Comparison of ENCODE assay signal across 18 cellular contexts in the genomic region with DNA sequence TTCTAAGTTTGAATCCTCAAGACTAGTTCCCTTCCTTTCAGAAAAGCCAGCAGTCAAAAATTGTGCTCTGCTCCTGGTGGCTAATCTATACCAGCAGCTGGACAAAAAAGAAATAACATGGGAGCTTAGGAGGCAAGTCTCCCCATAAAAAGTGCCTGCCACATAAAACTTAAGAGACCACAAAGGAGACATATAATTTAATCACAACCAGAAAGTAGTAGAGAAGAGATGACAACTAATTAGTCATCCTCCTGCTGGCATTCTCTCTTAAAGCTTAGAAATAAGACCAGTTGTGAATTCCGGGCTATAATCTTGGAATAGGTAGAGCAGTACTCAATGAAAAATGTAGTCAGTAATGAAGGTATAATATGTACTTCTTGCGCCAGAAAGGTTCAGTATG. TPM values are rescaled to one million over a fixed set of nuclear protein-coding genes. Genes with fewer than 3 reads are reported as not detected.
DNase-seq lines count a peak whose midpoint lies in the region; ATAC-seq and TF ChIP-seq lines count a peak whose summit lies in the region.
"Had no signal": no experiment of that assay in that cellular context is flagged by ENCODE, and none has a peak within 500 bp of the region (broad histone marks: within the 10 kb centered on the region; RNA-seq: fewer than 3 reads in every experiment).

No MANE protein-coding gene starts in this region.

- no peaks in the 10 kb centered on the region for H4K20me1 ChIP-seq in GM23248 (ENCODE audit: insufficient read depth)

- no peak for ATAC-seq in lower lobe of right lung

- POLR2A ChIA-PET in BJ (lab: Charles Lee): no interaction called here

- no peaks in the 10 kb centered on the region for H3K9me3 ChIP-seq in GM23248 (ENCODE audit: low read depth)
- no peaks in the 10 kb centered on the region for H3K9me3 ChIP-seq in lower lobe of right lung
- H3K9me3 ChIP-seq: HAP-1 had no signal

- H3K27me3 ChIP-seq in BJ (ENCODE audit: control insufficient read depth, insufficient read depth, low read length) (no peaks in the 10 kb centered on the region), GM23248 (replicated peaks; ENCODE audit: insufficient read depth) (no peaks in the 10 kb centered on the region), lower lobe of right lung (ENCODE audit: low read depth) (no peaks in the 10 kb centered on the region)

- no peak overlapping the region for H3K4me3 ChIP-seq in BJ (ENCODE audit: low read depth, low read length)
- no peak overlapping the region for H3K4me3 ChIP-seq in GM23248
- H3K4me3 ChIP-seq in foreskin fibroblast (ENCODE audit: low read depth in 1 of 2, low read length in 2 of 2): no peak overlapping the region
- no peak overlapping the region for H3K4me3 ChIP-seq in lower lobe of right lung
- H3K4me3 ChIP-seq: HAP-1 had no signal

- H3K36me3 ChIP-seq in BJ (ENCODE audit: control insufficient read depth, insufficient read depth, low read length): no peaks in the 10 kb centered on the region
- H3K36me3 ChIP-seq in GM23248 (ENCODE audit: low read depth): no peaks in the 10 kb centered on the region; the same call in 1 of the 2 replicates
- H3K36me3 ChIP-seq in lower lobe of right lung: peaks cover 48% of the 10 kb centered on the region
- H3K36me3 ChIP-seq: HAP-1 had no signal

- 51 to 56% methylated on average over 2 of the region's 2 CpGs for WGBS in GM23248 (ENCODE audit: low coverage in 1 of 2, low lambda C conversion rate in 2 of 2, missing lambda C conversion rate in 2 of 2), 2 experiments

- CTCF ChIA-PET in BJ (lab: Yijun Ruan, JAX): no interaction called here

- H2AFZ ChIP-seq in GM23248: no peak overlapping the region

- H3K9ac ChIP-seq in GM23248: no peak overlapping the region

- H3K9me2 ChIP-seq in GM23248 (ENCODE audit: insufficient read depth): no peaks in the 10 kb centered on the region

- H3K79me2 ChIP-seq in GM23248 (ENCODE audit: insufficient read depth): no peaks in the 10 kb centered on the region

- H3F3A ChIP-seq in GM23248 (ENCODE audit: insufficient read depth): no peaks in the 10 kb centered on the region

- H3K4me1 ChIP-seq in GM23248 (ENCODE audit: insufficient read depth) (peaks cover 8% of the 10 kb centered on the region; the same call in 1 of the 2 replicates), lower lobe of right lung (no peaks in the 10 kb centered on the region)
- H3K4me1 ChIP-seq: HAP-1 had no signal

- no peak for TF ChIP-seq CTCF in BJ (IDR thresholded peaks at IDR 0.05; ENCODE audit: insufficient read depth, low read depth, low read length)
- TF ChIP-seq CTCF in foreskin fibroblast (IDR thresholded peaks at IDR 0.05; ENCODE audit: low read depth, low read length): no peak
- TF ChIP-seq CTCF in lower lobe of right lung (IDR thresholded peaks at IDR 0.05): no peak

- in situ Hi-C loops in GM23248 (cut with MboI): no loop called here

- peak; percentile 11 for DNase-seq in BJ (ENCODE audit: low read depth)
- peak; percentile 35 for DNase-seq in GM23248
- DNase-seq in RPMI7951 (ENCODE audit: low read depth): peak; percentile 13
- DNase-seq in foreskin fibroblast: peak; percentile 19 to 52
- DNase-seq in T-helper 9 cell: no peak
- DNase-seq in nucleus accumbens (lab: John Stamatoyannopoulos, UW): no peak
- DNase-seq in DMS 273 (lab: John Stamatoyannopoulos, UW; ENCODE audit: unreplicated experiment): no peak
- DNase-seq in lower lobe of right lung: no peak
- DNase-seq: ACHN; CD4-positive, alpha-beta T cell; DMS53; KG1; NCI-H1092; NCI-H345; NCI-H526 had no signal

- H3K27ac ChIP-seq in GM23248 (no peak overlapping the region), lower lobe of right lung (no peak overlapping the region)
- H3K27ac ChIP-seq: RWPE1 had no signal

- intact Hi-C loops in lower lobe of right lung (cut with DNase I): no loop called here

- H3K4me2 ChIP-seq in GM23248 (ENCODE audit: unreplicated experiment): no peak overlapping the region

RNA-seq across cellular contexts. Expression of gene IMPG2, which starts 20.2 kb away (rescaled TPM):
- polyA plus RNA-seq in BJ (2011; rRNA removed) (0.10 and 0.15 TPM in 2 replicates), GM23248 (2016; fragmentation: Nextera tagmentation; extraction: Ambion mirVana) (0.04 TPM in 1 of 2 replicates, not detected in the other)
- polyA minus RNA-seq in BJ (2011; rRNA and poly(A)+ RNA removed): 0.21 and 0.28 TPM in 2 replicates
- 0.11 TPM in 1 of 2 replicates, not detected in the other for total RNA-seq in GM23248 (2014; rRNA removed; shearing (Covaris generic))
- under 0.01 TPM in 2 replicates for total RNA-seq in RPMI7951 (2014; rRNA removed; shearing (Covaris generic))
- 0.21 TPM for total RNA-seq in lower lobe of right lung
- total RNA-seq: G401 had no signal

Comparison
In these comparisons a context has a peak if more than half of its experiments do, and no peak if none do; other contexts are left out.
1. DNase-seq: peak in BJ (single experiment), GM23248 (single experiment), RPMI7951 (single experiment) and foreskin fibroblast (2 of 2); none in T-helper 9 cell (single experiment), nucleus accumbens (0 of 56), DMS 273 (single experiment) and lower lobe of right lung (single experiment).